In the genomic region with DNA sequence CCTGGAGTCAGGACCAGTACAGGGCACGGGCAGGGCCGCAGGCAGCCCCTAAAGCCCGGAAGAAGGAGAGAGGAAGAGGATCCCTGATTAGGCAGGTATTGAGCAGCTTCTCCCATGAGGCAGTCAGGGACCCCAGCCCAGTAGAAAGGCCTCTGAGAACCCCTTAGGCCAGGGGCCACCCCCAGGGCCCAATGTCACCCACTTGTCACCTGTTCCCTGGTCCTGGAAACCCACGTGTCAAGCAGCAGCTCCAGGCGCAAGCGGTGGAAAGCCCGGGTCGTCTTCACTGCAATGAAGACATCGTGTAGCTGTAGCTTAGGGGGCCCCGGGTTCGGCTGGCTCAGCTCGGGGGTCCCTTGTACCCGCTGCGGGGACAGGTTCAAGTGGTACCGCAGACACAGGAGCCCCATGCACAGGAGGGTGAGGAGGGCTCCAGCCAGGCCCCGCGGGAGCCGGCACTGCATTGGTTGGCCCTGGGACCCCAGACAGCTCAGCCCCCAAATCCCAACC, we compare ENCODE assay signal across 1 cellular context.
TF ChIP-seq lines count a peak whose summit lies in the region.

No MANE protein-coding gene starts in this region.

TF ChIP-seq in HCT116, 20 proteins besides CTCF, POLR2A, EP300 and RAD21 (continued from another document):
- TF ChIP-seq, protein P1, sequence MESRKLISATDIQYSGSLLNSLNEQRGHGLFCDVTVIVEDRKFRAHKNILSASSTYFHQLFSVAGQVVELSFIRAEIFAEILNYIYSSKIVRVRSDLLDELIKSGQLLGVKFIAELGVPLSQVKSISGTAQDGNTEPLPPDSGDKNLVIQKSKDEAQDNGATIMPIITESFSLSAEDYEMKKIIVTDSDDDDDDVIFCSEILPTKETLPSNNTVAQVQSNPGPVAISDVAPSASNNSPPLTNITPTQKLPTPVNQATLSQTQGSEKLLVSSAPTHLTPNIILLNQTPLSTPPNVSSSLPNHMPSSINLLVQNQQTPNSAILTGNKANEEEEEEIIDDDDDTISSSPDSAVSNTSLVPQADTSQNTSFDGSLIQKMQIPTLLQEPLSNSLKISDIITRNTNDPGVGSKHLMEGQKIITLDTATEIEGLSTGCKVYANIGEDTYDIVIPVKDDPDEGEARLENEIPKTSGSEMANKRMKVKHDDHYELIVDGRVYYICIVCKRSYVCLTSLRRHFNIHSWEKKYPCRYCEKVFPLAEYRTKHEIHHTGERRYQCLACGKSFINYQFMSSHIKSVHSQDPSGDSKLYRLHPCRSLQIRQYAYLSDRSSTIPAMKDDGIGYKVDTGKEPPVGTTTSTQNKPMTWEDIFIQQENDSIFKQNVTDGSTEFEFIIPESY (IDR thresholded peaks at IDR 0.05; ENCODE audit: extremely low read depth, insufficient replicate concordance, low read length) = no peak
- TF ChIP-seq SP1 (IDR thresholded peaks at IDR 0.05; ENCODE audit: low read depth) = no peak
- TF ChIP-seq JUND (IDR thresholded peaks at IDR 0.05) = no peak
- no peak for TF ChIP-seq ZFX (IDR thresholded peaks at IDR 0.05)
- TF ChIP-seq YY1 (IDR thresholded peaks at IDR 0.05; ENCODE audit: extremely low read depth, insufficient replicate concordance, low read depth, low read length) = no peak
- no peak for TF ChIP-seq EZH2phosphoT487 (IDR thresholded peaks at IDR 0.05; ENCODE audit: borderline replicate concordance)
- no peak for TF ChIP-seq CBX3 (IDR thresholded peaks at IDR 0.05; ENCODE audit: low read depth)
- TF ChIP-seq, protein P2, sequence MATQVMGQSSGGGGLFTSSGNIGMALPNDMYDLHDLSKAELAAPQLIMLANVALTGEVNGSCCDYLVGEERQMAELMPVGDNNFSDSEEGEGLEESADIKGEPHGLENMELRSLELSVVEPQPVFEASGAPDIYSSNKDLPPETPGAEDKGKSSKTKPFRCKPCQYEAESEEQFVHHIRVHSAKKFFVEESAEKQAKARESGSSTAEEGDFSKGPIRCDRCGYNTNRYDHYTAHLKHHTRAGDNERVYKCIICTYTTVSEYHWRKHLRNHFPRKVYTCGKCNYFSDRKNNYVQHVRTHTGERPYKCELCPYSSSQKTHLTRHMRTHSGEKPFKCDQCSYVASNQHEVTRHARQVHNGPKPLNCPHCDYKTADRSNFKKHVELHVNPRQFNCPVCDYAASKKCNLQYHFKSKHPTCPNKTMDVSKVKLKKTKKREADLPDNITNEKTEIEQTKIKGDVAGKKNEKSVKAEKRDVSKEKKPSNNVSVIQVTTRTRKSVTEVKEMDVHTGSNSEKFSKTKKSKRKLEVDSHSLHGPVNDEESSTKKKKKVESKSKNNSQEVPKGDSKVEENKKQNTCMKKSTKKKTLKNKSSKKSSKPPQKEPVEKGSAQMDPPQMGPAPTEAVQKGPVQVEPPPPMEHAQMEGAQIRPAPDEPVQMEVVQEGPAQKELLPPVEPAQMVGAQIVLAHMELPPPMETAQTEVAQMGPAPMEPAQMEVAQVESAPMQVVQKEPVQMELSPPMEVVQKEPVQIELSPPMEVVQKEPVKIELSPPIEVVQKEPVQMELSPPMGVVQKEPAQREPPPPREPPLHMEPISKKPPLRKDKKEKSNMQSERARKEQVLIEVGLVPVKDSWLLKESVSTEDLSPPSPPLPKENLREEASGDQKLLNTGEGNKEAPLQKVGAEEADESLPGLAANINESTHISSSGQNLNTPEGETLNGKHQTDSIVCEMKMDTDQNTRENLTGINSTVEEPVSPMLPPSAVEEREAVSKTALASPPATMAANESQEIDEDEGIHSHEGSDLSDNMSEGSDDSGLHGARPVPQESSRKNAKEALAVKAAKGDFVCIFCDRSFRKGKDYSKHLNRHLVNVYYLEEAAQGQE (IDR thresholded peaks at IDR 0.05; ENCODE audit: low read depth) = no peak
- no peak for TF ChIP-seq SRF (IDR thresholded peaks at IDR 0.05; ENCODE audit: low read depth)
- TF ChIP-seq EZH2 (IDR thresholded peaks at IDR 0.05) = no peak
- TF ChIP-seq POLR2AphosphoS5 (IDR thresholded peaks at IDR 0.05; ENCODE audit: low read depth, low read length) = no peak
